ENCODE assay signal across 26 cellular contexts in genomic region chr20:60239981-60240380, GRCh38.
"Had no signal": no experiment of that assay in that cellular context is flagged by ENCODE, and none has a peak within 500 bp of the region (broad histone marks: within the 10 kb centered on the region; RNA-seq: fewer than 3 reads in every experiment).

No MANE protein-coding gene starts in this region.

- H3K36me3 ChIP-seq: esophagus muscularis mucosa, heart right ventricle, lower lobe of right lung, neural progenitor cell, ovary, sigmoid colon, stomach, thyroid gland had no signal

- H3K4me2 ChIP-seq: neural progenitor cell had no signal

- H3K4me3 ChIP-seq: coronary artery, esophagus muscularis mucosa, heart right ventricle, lower lobe of right lung, neural progenitor cell, ovary, psoas muscle, sigmoid colon, stomach, thyroid gland had no signal

- H3K9me3 ChIP-seq: esophagus muscularis mucosa, heart right ventricle, lower lobe of right lung, ovary, psoas muscle, stomach, thyroid gland had no signal

- H2AFZ ChIP-seq: neural progenitor cell had no signal

- H3K27me3 ChIP-seq: ovary, thyroid gland had no signal

- DNase-seq: dermis blood vessel endothelial cell; effector memory CD4-positive, alpha-beta T cell; foreskin keratinocyte; glutamatergic neuron; heart right ventricle; hippocampal formation; kidney glomerular epithelial cell; left ventricle myocardium superior; lower lobe of right lung; natural killer cell; nucleus accumbens; ovary; posterior cingulate gyrus; psoas muscle; right cardiac atrium; sigmoid colon; stimulated activated CD4-positive, alpha-beta T cell treated with anti-CD3 and anti-CD28 coated beads, Interleukin-2, amount 100 ng/mL, for 24 hours; stimulated activated CD4-positive, alpha-beta T cell treated with anti-CD3 and anti-CD28 coated beads, Interleukin-4, amount 100 ng/mL, for 24 hours; stimulated activated naive CD4-positive, alpha-beta T cell treated with Interleukin-2 at 50 U/mL for 16 hours; stomach; thyroid gland; trophoblast cell had no signal

- ATAC-seq: foreskin keratinocyte; heart right ventricle; left ventricle myocardium superior; lower lobe of right lung; natural killer cell; psoas muscle; right cardiac atrium; stimulated activated effector memory CD8-positive, alpha-beta T cell treated with anti-CD3 and anti-CD28 coated beads, Interleukin-12 subunit alpha, Interleukin-12 subunit beta, amount 100 ng/mL, for 72 hours had no signal

- H3K4me1 ChIP-seq: esophagus muscularis mucosa, foreskin keratinocyte, heart right ventricle, lower lobe of right lung, neural progenitor cell, psoas muscle, sigmoid colon, stomach, thyroid gland had no signal

- H3K9ac ChIP-seq: neural progenitor cell had no signal

- H3K27ac ChIP-seq: coronary artery, esophagus muscularis mucosa, foreskin keratinocyte, heart right ventricle, lower lobe of right lung, neural progenitor cell, ovary, psoas muscle, sigmoid colon, stomach, thyroid gland had no signal
